Comparison of ENCODE assay signal across 8 cellular contexts in the genomic region with DNA sequence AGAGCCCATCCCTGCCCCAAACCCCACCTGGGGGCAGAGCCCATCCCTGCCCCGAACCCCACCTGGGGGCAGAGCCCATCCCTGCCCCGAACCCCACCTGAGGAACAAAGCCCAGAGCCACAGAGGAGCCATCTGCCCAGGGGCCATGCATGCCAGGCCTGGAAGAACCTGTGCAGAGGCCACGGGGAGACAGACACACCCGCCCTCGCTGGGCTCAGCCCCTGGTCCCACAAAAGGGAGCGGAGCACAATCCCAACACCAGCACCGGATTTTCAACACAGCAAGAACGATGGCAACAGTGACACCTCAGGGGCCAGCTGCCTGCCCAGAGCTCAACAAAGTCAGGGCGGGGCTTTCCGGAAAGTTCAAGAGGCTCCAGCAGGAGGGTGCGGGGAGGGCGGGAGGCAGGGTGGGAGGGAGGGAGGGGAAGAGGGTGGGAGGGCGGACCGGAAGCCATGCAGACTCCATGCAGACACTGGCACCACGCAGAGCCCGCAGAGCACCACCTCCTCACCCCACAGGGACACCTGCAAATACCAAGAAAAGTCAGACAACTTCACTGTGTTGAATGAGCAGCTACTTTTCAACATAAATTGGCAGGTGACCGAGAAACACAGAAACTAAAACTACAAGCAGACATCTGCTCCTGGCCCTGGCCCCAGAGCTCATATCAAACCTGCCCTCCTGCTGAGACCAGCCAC. TPM values are rescaled to one million over a fixed set of nuclear protein-coding genes. Genes with fewer than 3 reads are reported as not detected.
A peak's percentile ranks its signal among the peaks of the same experiment; 100 is the strongest.
DNase-seq lines count a peak whose midpoint lies in the region; ATAC-seq and TF ChIP-seq lines count a peak whose summit lies in the region.

No MANE protein-coding gene starts in this region.

- no peak overlapping the region for H3K4me3 ChIP-seq in vagina

- H3K36me3 ChIP-seq in vagina = peaks cover 0 to 51% of the 10 kb centered on the region in 2 donors

- H3K27me3 ChIP-seq in vagina = no peaks in the 10 kb centered on the region

- H3K4me1 ChIP-seq in vagina = peaks cover 21% of the 10 kb centered on the region

- H3K9me3 ChIP-seq in vagina = no peaks in the 10 kb centered on the region

- intact Hi-C loops in vagina (cut with DNase I) = no loop called here

- peak overlapping the region; percentile 67 for H3K27ac ChIP-seq in vagina

- peak overlapping the region in 9 of 10 donors; percentile 63 to 98 (median 94) for H3K27ac Mint-ChIP-seq in naive thymus-derived CD8-positive, alpha-beta T cell

- DNase-seq in NCI-H524 (lab: John Stamatoyannopoulos, UW) (peak; percentile 32 to 66), NCI-H524 treated with DMSO at 0.1 percent for 48 hours (lab: John Stamatoyannopoulos, UW) (no peak), amniotic epithelial cell (ENCODE audit: low read depth) (peak; percentile 13), vagina (ENCODE audit: extremely low spot score in 2 of 2) (no peak), D341Med (ENCODE audit: low spot score) (no peak), HCEC 1CT (no peak)
- peak in 8 of 10 donors; percentile 27 to 75 (median 42) for DNase-seq in naive thymus-derived CD8-positive, alpha-beta T cell

- no peak for TF ChIP-seq CTCF in vagina (IDR thresholded peaks at IDR 0.05)

- H3K9me3 Mint-ChIP-seq in naive thymus-derived CD8-positive, alpha-beta T cell = no peaks in the 10 kb centered on the region

- H3K4me1 Mint-ChIP-seq in naive thymus-derived CD8-positive, alpha-beta T cell = peaks cover 20 to 54% (median 32%) of the 10 kb centered on the region in 4 donors

- peaks cover 0 to 59% (median 7%) of the 10 kb centered on the region in 3 donors for H3K36me3 Mint-ChIP-seq in naive thymus-derived CD8-positive, alpha-beta T cell

- POLR2A ChIA-PET in naive thymus-derived CD8-positive, alpha-beta T cell (lab: Charles Lee) = interaction anchor here (1.2 to 2.7 kb wide), 4 partner anchors 10 to 39 kb away, joined by 3 to 14 read pairs (median 6); a partner anchor contains a TSS

- H3K4me3 Mint-ChIP-seq in naive thymus-derived CD8-positive, alpha-beta T cell = peak overlapping the region; percentile 64 to 83 (median 74)

- TF ChIP-seq POLR2A in vagina (IDR thresholded peaks at IDR 0.05) = no peak

- H3K27me3 Mint-ChIP-seq in naive thymus-derived CD8-positive, alpha-beta T cell = no peaks in the 10 kb centered on the region

- peak; percentile 85 to 89 for ATAC-seq in naive thymus-derived CD8-positive, alpha-beta T cell
- no peak for ATAC-seq in GM19397 (IDR thresholded peaks at IDR 0.05; ENCODE audit: unreplicated experiment)

RNA-seq across cellular contexts. Expression of a gene that starts 27.9 kb away (rescaled TPM):
- 1 to 10 TPM; 2.3 to 2.6 TPM for total RNA-seq in naive thymus-derived CD8-positive, alpha-beta T cell
- polyA plus RNA-seq in naive thymus-derived CD8-positive, alpha-beta T cell = 1 to 10 TPM; 1.5 to 4.9 (median 3.2) TPM
- 1.5 TPM for total RNA-seq in vagina

RNA-seq across cellular contexts. Expression of a gene that starts 38.5 kb away (rescaled TPM):
- total RNA-seq in naive thymus-derived CD8-positive, alpha-beta T cell = 10 to 100 TPM; 45.8 to 52.7 TPM
- 10 to 100 TPM; 15.4 to 36.4 (median 23.3) TPM for polyA plus RNA-seq in naive thymus-derived CD8-positive, alpha-beta T cell
- 93.3 TPM for total RNA-seq in vagina

RNA-seq across cellular contexts. Expression of a gene that starts 47.1 kb away (rescaled TPM):
- total RNA-seq in naive thymus-derived CD8-positive, alpha-beta T cell = 10 to 100 TPM; 58.0 to 60.1 TPM
- polyA plus RNA-seq in naive thymus-derived CD8-positive, alpha-beta T cell = 100 to 1,000 TPM in 1 of 3 donors, 10 to 100 TPM in 2; 89.9 to 117 (median 90.3) TPM
- 44.9 TPM for total RNA-seq in vagina

Comparison
In these comparisons a context has a peak if more than half of its experiments do, and no peak if none do; other contexts are left out.
1. DNase-seq: peak in NCI-H524 (2 of 2), amniotic epithelial cell (single experiment) and naive thymus-derived CD8-positive, alpha-beta T cell (8 of 10); none in NCI-H524 treated with DMSO at 0.1 percent for 48 hours (single experiment), vagina (0 of 2), D341Med (single experiment) and HCEC 1CT (single experiment).